In the genomic region with DNA sequence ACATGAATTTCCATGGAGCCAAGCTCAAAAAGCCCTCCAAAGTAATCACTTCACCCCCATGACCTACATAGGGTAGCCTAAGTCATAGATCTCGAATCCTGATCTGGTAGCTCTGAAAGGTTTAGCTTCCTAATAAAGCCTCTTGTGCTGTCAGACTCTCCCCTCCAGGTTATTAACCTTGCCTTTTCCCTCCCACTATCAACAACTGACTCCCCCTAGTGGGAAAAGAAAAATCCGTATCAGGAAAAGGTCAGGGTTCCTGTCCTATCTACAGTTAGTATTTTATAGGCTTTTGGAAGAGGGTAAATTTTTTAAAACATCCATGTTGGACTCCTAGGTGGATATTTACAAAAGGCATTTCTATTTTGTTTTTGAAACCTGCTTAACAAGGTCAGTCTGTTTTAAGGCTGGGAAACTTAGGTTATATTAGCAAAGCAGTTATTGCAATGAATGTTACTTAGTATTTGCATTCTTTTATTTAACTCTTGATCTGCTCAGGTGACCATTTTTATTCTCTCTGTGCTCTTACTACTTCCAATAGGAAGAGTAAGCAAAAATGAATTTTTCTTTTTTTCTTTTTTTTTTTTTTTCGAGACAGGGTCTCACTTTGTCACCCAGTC, we compare ENCODE assay signal across 2 cellular contexts.
TF ChIP-seq lines count a peak whose summit lies in the region.

No MANE protein-coding gene starts in this region.

TF ChIP-seq in HCT116, 20 proteins besides CTCF, POLR2A, EP300 and RAD21:
- 0 out of 2 replicates have a peak, but pooled peaks have one; percentile 18 for TF ChIP-seq SRF (IDR thresholded peaks at IDR 0.05; ENCODE audit: low read depth)
- TF ChIP-seq, protein P1, sequence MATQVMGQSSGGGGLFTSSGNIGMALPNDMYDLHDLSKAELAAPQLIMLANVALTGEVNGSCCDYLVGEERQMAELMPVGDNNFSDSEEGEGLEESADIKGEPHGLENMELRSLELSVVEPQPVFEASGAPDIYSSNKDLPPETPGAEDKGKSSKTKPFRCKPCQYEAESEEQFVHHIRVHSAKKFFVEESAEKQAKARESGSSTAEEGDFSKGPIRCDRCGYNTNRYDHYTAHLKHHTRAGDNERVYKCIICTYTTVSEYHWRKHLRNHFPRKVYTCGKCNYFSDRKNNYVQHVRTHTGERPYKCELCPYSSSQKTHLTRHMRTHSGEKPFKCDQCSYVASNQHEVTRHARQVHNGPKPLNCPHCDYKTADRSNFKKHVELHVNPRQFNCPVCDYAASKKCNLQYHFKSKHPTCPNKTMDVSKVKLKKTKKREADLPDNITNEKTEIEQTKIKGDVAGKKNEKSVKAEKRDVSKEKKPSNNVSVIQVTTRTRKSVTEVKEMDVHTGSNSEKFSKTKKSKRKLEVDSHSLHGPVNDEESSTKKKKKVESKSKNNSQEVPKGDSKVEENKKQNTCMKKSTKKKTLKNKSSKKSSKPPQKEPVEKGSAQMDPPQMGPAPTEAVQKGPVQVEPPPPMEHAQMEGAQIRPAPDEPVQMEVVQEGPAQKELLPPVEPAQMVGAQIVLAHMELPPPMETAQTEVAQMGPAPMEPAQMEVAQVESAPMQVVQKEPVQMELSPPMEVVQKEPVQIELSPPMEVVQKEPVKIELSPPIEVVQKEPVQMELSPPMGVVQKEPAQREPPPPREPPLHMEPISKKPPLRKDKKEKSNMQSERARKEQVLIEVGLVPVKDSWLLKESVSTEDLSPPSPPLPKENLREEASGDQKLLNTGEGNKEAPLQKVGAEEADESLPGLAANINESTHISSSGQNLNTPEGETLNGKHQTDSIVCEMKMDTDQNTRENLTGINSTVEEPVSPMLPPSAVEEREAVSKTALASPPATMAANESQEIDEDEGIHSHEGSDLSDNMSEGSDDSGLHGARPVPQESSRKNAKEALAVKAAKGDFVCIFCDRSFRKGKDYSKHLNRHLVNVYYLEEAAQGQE (IDR thresholded peaks at IDR 0.05; ENCODE audit: low read depth), result no peak
- 0 out of 2 replicates have a peak, but pooled peaks have one; percentile 18 for TF ChIP-seq EGR1 (IDR thresholded peaks at IDR 0.05; ENCODE audit: low read depth)
- TF ChIP-seq CBX3 (IDR thresholded peaks at IDR 0.05; ENCODE audit: low read depth), result peak; percentile 10; the same call in 1 of the 2 replicates
- no peak for TF ChIP-seq EZH2 (IDR thresholded peaks at IDR 0.05)

TF ChIP-seq in GM12878, 131 proteins besides CTCF, POLR2A, EP300 and RAD21:
- no peak for TF ChIP-seq EED (IDR thresholded peaks at IDR 0.05; ENCODE audit: low read depth)
- 0 out of 2 replicates have a peak, but pooled peaks have one; percentile 14 for TF ChIP-seq NR2F1 (conservative IDR thresholded peaks at IDR 0.05)
